In genomic region chr20:35246723-35247122, GRCh38 we compare ENCODE assay signal across 31 cellular contexts. TPM values are rescaled to one million over a fixed set of nuclear protein-coding genes. Genes with fewer than 3 reads are reported as not detected.
"Had no signal": no experiment of that assay in that cellular context is flagged by ENCODE, and none has a peak within 500 bp of the region (broad histone marks: within the 10 kb centered on the region; RNA-seq: fewer than 3 reads in every experiment).

No MANE protein-coding gene starts in this region.

- FAIRE-seq: pancreas, urothelium cell line had no signal

- H3K36me3 ChIP-seq: pancreas, thoracic aorta, thyroid gland, tibial nerve, upper lobe of left lung, vagina had no signal

- H3K9me3 ChIP-seq: neutrophil, pancreas, psoas muscle, stomach, thoracic aorta, thyroid gland, tibial nerve, upper lobe of left lung, vagina had no signal

- H3K27me3 ChIP-seq: neutrophil, pancreas, stomach, thyroid gland, tibial nerve, upper lobe of left lung, vagina had no signal

- DNase-seq: naive thymus-derived CD8-positive, alpha-beta T cell; nephron progenitor cell; nucleus accumbens; pancreas; psoas muscle; right cardiac atrium; stimulated activated CD4-positive, alpha-beta T cell treated with anti-CD3 and anti-CD28 coated beads, Interleukin-15, amount 100 ng/mL, for 24 hours; stimulated activated CD4-positive, alpha-beta T cell treated with anti-CD3 and anti-CD28 coated beads, Interleukin-2, amount 100 ng/mL, for 24 hours; stimulated activated CD4-positive, alpha-beta T cell treated with anti-CD3 and anti-CD28 coated beads, Interleukin-2, amount 100 ng/mL, for 48 hours; stimulated activated CD4-positive, alpha-beta T cell treated with anti-CD3 and anti-CD28 coated beads, Interleukin-4, amount 100 ng/mL, for 24 hours; stimulated activated naive B cell treated with anti-CD40 and anti-IgM and Interleukin-4, amounts not matched to agents 10 μg/mL and 1 μg/mL and 100 μg/mL, for 72 hours; stimulated activated naive CD4-positive, alpha-beta T cell treated with Interleukin-2 at 50 U/mL for 16 hours; stomach; thyroid gland; trophoblast cell had no signal

- ATAC-seq: naive thymus-derived CD8-positive, alpha-beta T cell; natural killer cell treated with Interleukin-12 subunit alpha and Interleukin-12 subunit beta and Interleukin-15 and Interleukin-18, amount 100 ng/mL, for 72 hours; pancreas; psoas muscle; right cardiac atrium; sciatic nerve; stimulated activated effector memory CD8-positive, alpha-beta T cell treated with anti-CD3 and anti-CD28 coated beads, Interleukin-12 subunit alpha, Interleukin-12 subunit beta, amount 100 ng/mL, for 72 hours; stimulated activated naive B cell treated with anti-CD40 and anti-IgM and Interleukin-4, amounts not matched to agents 10 μg/mL and 1 μg/mL and 100 μg/mL, for 72 hours had no signal

- H3K4me1 ChIP-seq: pancreas, psoas muscle, tibial nerve, upper lobe of left lung, vagina had no signal

- H3K4me3 ChIP-seq: pancreas, psoas muscle, skin epidermis, stomach, thoracic aorta, thyroid gland, tibial nerve, upper lobe of left lung, vagina had no signal

- H3K27ac ChIP-seq: neutrophil, pancreas, psoas muscle, skin epidermis, stomach, thoracic aorta, thyroid gland, tibial nerve, upper lobe of left lung, vagina had no signal

RNA-seq across cellular contexts. Expression of gene MMP24, which starts 20.2 kb away (rescaled TPM):
- total RNA-seq: naive thymus-derived CD8-positive, alpha-beta T cell; natural killer cell treated with Interleukin-12 subunit alpha and Interleukin-12 subunit beta and Interleukin-15 and Interleukin-18, amount 100 ng/mL, for 72 hours had no signal

RNA-seq across cellular contexts. Expression of gene FAM83C, which starts 45.5 kb away (rescaled TPM):
- total RNA-seq: naive thymus-derived CD8-positive, alpha-beta T cell; neural crest cell; osteocyte; pancreas; progenitor cell of endocrine pancreas; psoas muscle; renal cortical epithelial cell; right cardiac atrium; sciatic nerve; stomach; subcutaneous adipose tissue; temporal lobe; thoracic aorta; thyroid gland; tibial nerve; upper lobe of left lung had no signal
- polyA plus RNA-seq: naive thymus-derived CD8-positive, alpha-beta T cell; pancreas; right cardiac atrium had no signal
